15 cellular contexts compared by ENCODE assay signal in the genomic region with DNA sequence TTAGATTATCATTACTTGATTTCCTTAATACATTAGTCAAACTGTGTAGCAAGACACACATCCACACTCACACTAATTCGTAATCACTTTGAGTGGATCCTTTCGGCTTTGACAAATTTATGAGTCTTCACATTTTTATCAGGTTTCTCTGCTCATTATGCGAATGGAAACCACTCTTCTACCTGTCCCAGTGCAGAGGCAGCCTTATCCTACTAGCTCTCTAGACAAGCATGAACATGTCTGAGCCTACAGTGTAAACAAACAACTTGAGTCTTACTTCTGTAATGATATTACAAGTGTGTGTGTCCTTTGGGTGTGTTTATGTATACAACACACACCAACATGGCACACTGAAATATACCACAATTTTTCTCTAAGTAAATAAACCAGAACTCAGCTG.
"Had no signal": no experiment of that assay in that cellular context is flagged by ENCODE, and none has a peak within 500 bp of the region (broad histone marks: within the 10 kb centered on the region; RNA-seq: fewer than 3 reads in every experiment).

No MANE protein-coding gene starts in this region.

- H3K27me3 ChIP-seq: neutrophil, right atrium auricular region, testis, upper lobe of right lung had no signal

- H3K4me3 ChIP-seq: lung, right atrium auricular region, skin epidermis, testis, upper lobe of right lung had no signal

- H3K4me1 ChIP-seq: right atrium auricular region, testis, upper lobe of right lung had no signal

- H3K9me3 ChIP-seq: neutrophil, right atrium auricular region, testis, upper lobe of right lung had no signal

- ATAC-seq: effector memory CD8-positive, alpha-beta T cell; naive thymus-derived CD4-positive, alpha-beta T cell; stimulated activated naive CD8-positive, alpha-beta T cell treated with anti-CD3 and anti-CD28 coated beads, Interleukin-15, amount 100 ng/mL, for 72 hours; upper lobe of right lung had no signal

- H3K27ac ChIP-seq: neutrophil, right atrium auricular region, skin epidermis, testis, upper lobe of right lung had no signal

- H3K36me3 ChIP-seq: neutrophil, right atrium auricular region, upper lobe of right lung had no signal

- DNase-seq: activated CD4-positive, alpha-beta T cell treated with anti-CD3 and anti-CD28 coated beads, Interleukin-2, amount 50 U/mL, for 4 hours; activated CD4-positive, CD25-positive, alpha-beta regulatory T cell treated with anti-CD3 and anti-CD28 coated beads, Interleukin-2, amount 50 U/mL, for 72 hours; activated T-cell treated with anti-CD3 and anti-CD28 coated beads, Interleukin-2, amount 50 U/mL, for 1 hour; effector memory CD8-positive, alpha-beta T cell; erythroblast; immature natural killer cell; naive thymus-derived CD4-positive, alpha-beta T cell; stimulated activated CD4-positive, alpha-beta T cell treated with anti-CD3 and anti-CD28 coated beads, Interleukin-4, amount 100 ng/mL, for 4 hours; stimulated activated naive CD8-positive, alpha-beta T cell treated with anti-CD3 and anti-CD28 coated beads, Interleukin-15, amount 100 ng/mL, for 72 hours; testis; upper lobe of right lung had no signal
